In genomic region chr9:121266906-121267650, GRCh38 we compare ENCODE assay signal across 8 cellular contexts. TPM values are rescaled to one million over a fixed set of nuclear protein-coding genes. Genes with fewer than 3 reads are reported as not detected.
DNase-seq lines count a peak whose midpoint lies in the region; ATAC-seq and TF ChIP-seq lines count a peak whose summit lies in the region.

No MANE protein-coding gene starts in this region.

- ATAC-seq in aorta (ENCODE audit: low FRiP score) (no peak), GM21723 (IDR thresholded peaks at IDR 0.05; ENCODE audit: unreplicated experiment) (no peak), HG03378 (IDR thresholded peaks at IDR 0.05; ENCODE audit: unreplicated experiment) (no peak)

- peaks cover 3% of the 10 kb centered on the region; the same call in 1 of the 2 replicates for H3F3A ChIP-seq in Loucy (ENCODE audit: low read depth)

- H3K9ac ChIP-seq in Loucy (ENCODE audit: low read depth, low read length, poor library complexity, severe bottlenecking), result peak overlapping the region; percentile 63
- H3K9ac ChIP-seq in stomach smooth muscle (ENCODE audit: low read length in 2 of 2), result peak overlapping the region; percentile 65 to 80

- WGBS in aorta, 2 donors, result 80% methylated on average over 18 of the region's 18 CpGs

- H3K4me1 ChIP-seq in Loucy (ENCODE audit: insufficient read depth, low read length, poor library complexity, severe bottlenecking) (peaks cover 43% of the 10 kb centered on the region), stomach smooth muscle (ENCODE audit: control insufficient read depth, insufficient read depth, low read length) (peaks cover 68% of the 10 kb centered on the region), aorta (ENCODE audit: control insufficient read depth in 1 of 2, insufficient read depth in 2 of 2, low read length in 2 of 2) (peaks cover 0 to 2% of the 10 kb centered on the region in 2 donors)

- peak overlapping the region; percentile 83 for H3K4me3 ChIP-seq in Loucy (ENCODE audit: low read length, poor library complexity, severe bottlenecking)
- no peak overlapping the region for H3K4me3 ChIP-seq in astrocyte of the spinal cord (ENCODE audit: low read depth, low read length)
- H3K4me3 ChIP-seq in stomach smooth muscle (ENCODE audit: low read length in 2 of 2), result peak overlapping the region; percentile 49 to 94
- no peak overlapping the region for H3K4me3 ChIP-seq in aorta (ENCODE audit: low read length in 2 of 2)

- H4K20me1 ChIP-seq in Loucy (ENCODE audit: insufficient read depth, low read length, poor library complexity, severe bottlenecking), result no peaks in the 10 kb centered on the region

- DNase-seq in astrocyte of the spinal cord (ENCODE audit: low read depth, low spot score) (peak; percentile 59), islet precursor cell (peak; percentile 52), NCI-H1417 treated with DMSO at 0.1 percent for 48 hours (lab: John Stamatoyannopoulos, UW) (no peak), aorta (no peak)

- H3K27ac ChIP-seq in stomach smooth muscle (ENCODE audit: low read length) (peak overlapping the region; percentile 98), aorta (ENCODE audit: low read depth in 1 of 2, low read length in 2 of 2) (no peak overlapping the region)

- peak overlapping the region; percentile 96 for H3K4me2 ChIP-seq in Loucy (ENCODE audit: low read depth, low read length, poor library complexity, severe bottlenecking)

- no peak overlapping the region for H2AFZ ChIP-seq in Loucy (ENCODE audit: low read length)

- intact Hi-C loops in aorta (cut with DNase I), result loop anchor here (5.0 kb wide), 2 partner anchors 55 to 105 kb away; partner anchors contain the start of gene STOM (in 1 of the 2)

- peaks cover 12% of the 10 kb centered on the region for H3K79me2 ChIP-seq in Loucy (ENCODE audit: insufficient read depth, low read length)

- TF ChIP-seq CTCF in Loucy (conservative IDR thresholded peaks at IDR 0.05; ENCODE audit: low read length) (no peak), astrocyte of the spinal cord (IDR thresholded peaks at IDR 0.05; ENCODE audit: low read depth, low read length) (no peak)

- H3K36me3 ChIP-seq in Loucy (ENCODE audit: insufficient read depth, low read length) (no peaks in the 10 kb centered on the region), stomach smooth muscle (ENCODE audit: control insufficient read depth in 2 of 2, insufficient read depth in 2 of 2, low read length in 2 of 2) (no peaks in the 10 kb centered on the region), aorta (ENCODE audit: control insufficient read depth in 1 of 2, insufficient read depth in 2 of 2, low read length in 1 of 2) (no peaks in the 10 kb centered on the region)

- H3K9me2 ChIP-seq in Loucy (replicated peaks; ENCODE audit: low read depth, low read length), result no peaks in the 10 kb centered on the region

- H3K9me3 ChIP-seq in Loucy (ENCODE audit: insufficient read depth, low read depth, low read length) (no peaks in the 10 kb centered on the region), stomach smooth muscle (ENCODE audit: control insufficient read depth in 2 of 2, low read length in 2 of 2) (no peaks in the 10 kb centered on the region), aorta (ENCODE audit: control insufficient read depth, low read length) (no peaks in the 10 kb centered on the region)

- no peaks in the 10 kb centered on the region for H3K27me3 ChIP-seq in Loucy (ENCODE audit: insufficient read depth, low read length, poor library complexity, severe bottlenecking)
- no peaks in the 10 kb centered on the region for H3K27me3 ChIP-seq in stomach smooth muscle (ENCODE audit: control insufficient read depth in 1 of 2, insufficient read depth in 2 of 2, low read length in 2 of 2)
- no peaks in the 10 kb centered on the region for H3K27me3 ChIP-seq in aorta (ENCODE audit: control insufficient read depth in 1 of 2, insufficient read depth in 2 of 2, low read length in 1 of 2)

- in situ Hi-C loops in astrocyte of the spinal cord (cut with HindIII; ENCODE audit: low sequenced_read_pairs), result no loop called here

RNA-seq across cellular contexts. Expression of gene GSN, which starts 0.9 kb away (rescaled TPM):
- total RNA-seq in aorta, result 1,000 to 10,000 TPM in 1 of 2 donors, 100 to 1,000 TPM in 1; 922 to 2,469 TPM
- polyA plus RNA-seq in aorta, result 1,000 to 10,000 TPM in 1 of 2 donors, 100 to 1,000 TPM in 1; 451 to 1,099 TPM

Comparison
In these comparisons a context has a peak if more than half of its experiments do, and no peak if none do; other contexts are left out.
1. H3K4me3 ChIP-seq: peak in Loucy (single experiment) and stomach smooth muscle (2 of 2); none in astrocyte of the spinal cord (single experiment) and aorta (0 of 2).
2. DNase-seq: peak in astrocyte of the spinal cord (single experiment) and islet precursor cell (single experiment); none in NCI-H1417 treated with DMSO at 0.1 percent for 48 hours (single experiment) and aorta (0 of 2).